Comparison of ENCODE assay signal across 8 cellular contexts in the genomic region with DNA sequence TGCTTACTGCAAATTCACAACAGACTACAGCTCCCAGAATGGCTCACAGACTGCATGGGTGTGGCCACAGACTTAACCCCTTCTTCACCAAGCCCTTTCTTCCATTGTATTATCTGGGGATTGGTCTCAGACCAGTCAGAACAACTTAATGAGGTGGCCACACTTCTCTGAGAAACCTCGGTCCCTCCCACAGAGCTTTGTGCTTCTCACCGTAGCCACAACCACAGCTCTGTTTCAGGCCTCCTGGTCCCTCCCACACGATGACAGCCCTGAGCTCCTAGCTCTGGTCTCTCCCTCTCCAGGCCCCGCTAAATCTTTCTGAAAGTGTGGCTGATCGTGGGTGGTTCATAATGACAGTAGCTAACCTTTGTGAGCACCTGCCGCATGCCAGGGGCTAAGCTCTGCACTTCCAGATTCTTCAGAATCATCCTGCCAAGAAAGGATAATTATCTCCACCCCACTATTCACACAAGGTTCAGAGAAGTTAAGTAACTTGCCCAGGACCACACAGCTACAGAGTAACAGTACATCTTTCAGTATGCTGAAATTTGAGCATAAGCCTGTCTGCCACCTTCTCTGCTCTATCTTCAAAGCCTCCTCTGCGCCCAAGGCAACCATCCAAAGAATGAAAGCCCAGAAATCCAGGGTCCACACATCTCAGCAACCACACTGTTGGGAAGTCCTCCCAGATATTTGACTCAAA. TPM values are rescaled to one million over a fixed set of nuclear protein-coding genes. Genes with fewer than 3 reads are reported as not detected.
A peak's percentile ranks its signal among the peaks of the same experiment; 100 is the strongest.
DNase-seq lines count a peak whose midpoint lies in the region; ATAC-seq and TF ChIP-seq lines count a peak whose summit lies in the region.

No MANE protein-coding gene starts in this region.

- intact Hi-C loops in testis (cut with DNase I; ENCODE audit: low total_unique reads): no loop called here

- no peak overlapping the region for H3K4me3 ChIP-seq in testis

- ATAC-seq in HG03139 (IDR thresholded peaks at IDR 0.05; ENCODE audit: unreplicated experiment): peak; percentile 69
- no peak for ATAC-seq in HG02840 (IDR thresholded peaks at IDR 0.05; ENCODE audit: low FRiP score, unreplicated experiment)

- H3K4me1 ChIP-seq in testis: no peaks in the 10 kb centered on the region

- H3K27me3 ChIP-seq in testis: no peaks in the 10 kb centered on the region

- H3K4me3 Mint-ChIP-seq in activated naive CD4-positive, alpha-beta T cell treated with anti-CD3 and anti-CD28 coated beads, Interleukin-2, amount 10 ng/mL, durations not matched to agents 7 days and 5 days: no peak overlapping the region

- CTCF ChIA-PET in activated naive CD4-positive, alpha-beta T cell treated with anti-CD3 and anti-CD28 coated beads, Interleukin-2, amount 10 ng/mL, durations not matched to agents 7 days and 5 days (lab: Charles Lee): interaction anchor here (0.6 to 3.1 kb wide), 4 partner anchors 15 to 592 kb away, joined by 3 to 8 read pairs (median 6); no protein-coding TSS in a partner anchor

- peaks cover 3% of the 10 kb centered on the region for H3K4me1 Mint-ChIP-seq in activated naive CD4-positive, alpha-beta T cell treated with anti-CD3 and anti-CD28 coated beads, Interleukin-2, amount 10 ng/mL, durations not matched to agents 7 days and 5 days

- peaks cover 7% of the 10 kb centered on the region for H3K9me3 Mint-ChIP-seq in activated naive CD4-positive, alpha-beta T cell treated with anti-CD3 and anti-CD28 coated beads, Interleukin-2, amount 10 ng/mL, durations not matched to agents 7 days and 5 days

- peaks cover 80% of the 10 kb centered on the region for H3K27me3 Mint-ChIP-seq in activated naive CD4-positive, alpha-beta T cell treated with anti-CD3 and anti-CD28 coated beads, Interleukin-2, amount 10 ng/mL, durations not matched to agents 7 days and 5 days

- H3K27ac Mint-ChIP-seq in activated naive CD4-positive, alpha-beta T cell treated with anti-CD3 and anti-CD28 coated beads, Interleukin-2, amount 10 ng/mL, durations not matched to agents 7 days and 5 days: no peak overlapping the region

- no peak for TF ChIP-seq POLR2A in testis (IDR thresholded peaks at IDR 0.05)

- H3K36me3 ChIP-seq in testis (ENCODE audit: low read depth, missing control alignments): no peaks in the 10 kb centered on the region

- H3K36me3 Mint-ChIP-seq in activated naive CD4-positive, alpha-beta T cell treated with anti-CD3 and anti-CD28 coated beads, Interleukin-2, amount 10 ng/mL, durations not matched to agents 7 days and 5 days: no peaks in the 10 kb centered on the region

- no peaks in the 10 kb centered on the region for H3K9me3 ChIP-seq in testis

- no peak overlapping the region for H3K27ac ChIP-seq in testis

- no peak for TF ChIP-seq CTCF in testis (IDR thresholded peaks at IDR 0.05)

- 51% methylated on average over 7 of the region's 7 CpGs for WGBS in testis, 2 donors

- peak; percentile 18 for DNase-seq in CD1c-positive myeloid dendritic cell (ENCODE audit: extremely low spot score)
- DNase-seq in GM19240 (ENCODE audit: insufficient read length, low spot score): peak; percentile 98
- DNase-seq in activated naive CD4-positive, alpha-beta T cell treated with anti-CD3 and anti-CD28 coated beads, Interleukin-2, amount 10 ng/mL, durations not matched to agents 7 days and 5 days: peak; percentile 48
- no peak for DNase-seq in NCI-H1105 (lab: John Stamatoyannopoulos, UW)
- DNase-seq in testis: no peak
- DNase-seq in NCI-H1092 treated with DMSO at 0.1 percent for 48 hours (lab: John Stamatoyannopoulos, UW): no peak

RNA-seq across cellular contexts. Expression of a gene that starts 5.4 kb away (rescaled TPM):
- total RNA-seq in testis: 10 to 100 TPM; 15.2 to 20.6 TPM
- polyA plus RNA-seq in testis (ENCODE audit: insufficient read depth, low read depth, low replicate concordance): 14.1 TPM

Comparison
In these comparisons a context has a peak if more than half of its experiments do, and no peak if none do; other contexts are left out.
1. DNase-seq: peak in CD1c-positive myeloid dendritic cell (single experiment), GM19240 (single experiment) and activated naive CD4-positive, alpha-beta T cell treated with anti-CD3 and anti-CD28 coated beads, Interleukin-2, amount 10 ng/mL, durations not matched to agents 7 days and 5 days (single experiment); none in NCI-H1105 (single experiment), testis (single experiment) and NCI-H1092 treated with DMSO at 0.1 percent for 48 hours (single experiment).